8 cellular contexts compared by ENCODE assay signal in the genomic region with DNA sequence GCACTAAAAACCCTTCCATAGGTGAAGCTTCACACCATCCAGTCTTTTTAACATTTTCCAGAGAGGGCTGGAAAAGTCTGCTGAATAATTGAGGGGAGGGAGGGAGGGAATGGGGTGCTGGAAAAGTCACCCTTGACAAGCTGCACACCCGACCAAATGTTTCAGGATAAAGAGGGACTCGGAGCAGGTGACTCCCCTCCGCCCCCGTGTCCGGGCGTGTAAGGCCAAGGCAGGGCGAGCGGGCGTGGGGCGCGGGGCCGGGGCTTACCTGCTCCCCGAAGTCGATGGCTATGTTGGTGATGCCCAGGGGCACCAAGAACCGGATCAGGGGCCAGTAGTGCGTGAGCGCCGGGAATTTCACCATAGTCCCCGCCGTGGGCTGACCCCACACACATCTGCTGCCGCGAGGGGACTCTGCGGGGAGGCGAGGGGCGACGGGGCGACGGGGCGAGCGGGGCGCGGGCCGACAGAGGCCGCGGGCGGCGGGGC. TPM values are rescaled to one million over a fixed set of nuclear protein-coding genes. Genes with fewer than 3 reads are reported as not detected.
A peak's percentile ranks its signal among the peaks of the same experiment; 100 is the strongest.
DNase-seq lines count a peak whose midpoint lies in the region; ATAC-seq and TF ChIP-seq lines count a peak whose summit lies in the region.

No MANE protein-coding gene starts in this region.

- H3K4me1 ChIP-seq in HUES48 (ENCODE audit: control insufficient read depth, insufficient read depth, low read length): peaks cover 5% of the 10 kb centered on the region
- H3K4me1 ChIP-seq in esophagus squamous epithelium: peaks cover 0 to 42% (median 11%) of the 10 kb centered on the region in 3 donors
- H3K4me1 ChIP-seq in vagina: peaks cover 16% of the 10 kb centered on the region

- H3K36me3 ChIP-seq in HUES48 (ENCODE audit: control insufficient read depth, insufficient read depth, low read length) (no peaks in the 10 kb centered on the region), esophagus squamous epithelium (no peaks in the 10 kb centered on the region), vagina (no peaks in the 10 kb centered on the region)

- H3K4me3 ChIP-seq in HUES48 (ENCODE audit: low read depth, low read length): peak overlapping the region; percentile 72
- H3K4me3 ChIP-seq in esophagus squamous epithelium: peak overlapping the region; percentile 61 to 90 (median 75)
- H3K4me3 ChIP-seq in vagina: peak overlapping the region; percentile 78 to 90

- CTCF ChIA-PET in CD4-positive, alpha-beta T cell (lab: Charles Lee): interaction anchor here (0.6 to 2.3 kb wide), 12 partner anchors 13 to 207 kb away, joined by 3 to 22 read pairs (median 4); partner anchors contain the start of gene OTULIN

- intact Hi-C loops in CD4-positive, alpha-beta T cell (cut with DNase I, micrococcal nuclease): loop anchor here (2.0 to 5.0 kb wide), 6 partner anchors 62 to 289 kb away; partner anchors contain the start of gene OTULINL (in 1 of the 2)
- intact Hi-C loops in esophagus squamous epithelium (cut with DNase I): loop anchor here (10.0 kb wide), 1 partner anchor 124 kb away; no protein-coding TSS in a partner anchor
- intact Hi-C loops in vagina (cut with DNase I): no loop called here

- no peak for TF ChIP-seq CTCF in CD4-positive, alpha-beta T cell (IDR thresholded peaks at IDR 0.05)
- TF ChIP-seq CTCF in esophagus squamous epithelium (IDR thresholded peaks at IDR 0.05) (no peak), vagina (IDR thresholded peaks at IDR 0.05) (no peak)

- peak in 9 of 10 experiments; percentile 9 to 50 (median 15) for DNase-seq in CD4-positive, alpha-beta T cell
- DNase-seq in activated T-cell treated with anti-CD3 and anti-CD28 coated beads for 1 hour (ENCODE audit: low read depth) (peak; percentile 23), esophagus squamous epithelium (lab: John Stamatoyannopoulos, UW) (no peak), nucleus accumbens (lab: John Stamatoyannopoulos, UW) (peak in 40 of 56 donors; percentile 13 to 69 (median 50)), vagina (ENCODE audit: extremely low spot score in 2 of 2) (no peak), NCI-H446 treated with DMSO at 0.1 percent for 48 hours (lab: John Stamatoyannopoulos, UW) (no peak)

- H3K4me3 Mint-ChIP-seq in CD4-positive, alpha-beta T cell: peak overlapping the region; percentile 96

- H3K9me3 Mint-ChIP-seq in CD4-positive, alpha-beta T cell: no peaks in the 10 kb centered on the region

- peak overlapping the region; percentile 69 for H3K27ac ChIP-seq in CD4-positive, alpha-beta T cell (ENCODE audit: low read depth, low read length)
- H3K27ac ChIP-seq in HUES48 (ENCODE audit: low read depth, low read length) (no peak overlapping the region), esophagus squamous epithelium (peak overlapping the region; percentile 86 to 97 (median 92)), vagina (peak overlapping the region; percentile 96)

- H3K9ac ChIP-seq in HUES48 (ENCODE audit: low read depth, low read length): no peak overlapping the region

- H3K27me3 ChIP-seq in CD4-positive, alpha-beta T cell (ENCODE audit: control insufficient read depth, insufficient read depth, low read length): no peaks in the 10 kb centered on the region
- H3K27me3 ChIP-seq in HUES48 (ENCODE audit: control insufficient read depth, insufficient read depth, low read length) (peaks cover 45% of the 10 kb centered on the region), esophagus squamous epithelium (no peaks in the 10 kb centered on the region), vagina (no peaks in the 10 kb centered on the region)

- no peaks in the 10 kb centered on the region for H3K27me3 Mint-ChIP-seq in CD4-positive, alpha-beta T cell

- TF ChIP-seq POLR2A in esophagus squamous epithelium (IDR thresholded peaks at IDR 0.05) (no peak), vagina (IDR thresholded peaks at IDR 0.05) (no peak)

- H3K27ac Mint-ChIP-seq in CD4-positive, alpha-beta T cell: peak overlapping the region; percentile 87

- no peaks in the 10 kb centered on the region for H3K9me3 ChIP-seq in CD4-positive, alpha-beta T cell (ENCODE audit: control insufficient read depth, low read length)
- H3K9me3 ChIP-seq in HUES48 (ENCODE audit: control insufficient read depth, insufficient read depth, low read length) (no peaks in the 10 kb centered on the region), esophagus squamous epithelium (no peaks in the 10 kb centered on the region), vagina (no peaks in the 10 kb centered on the region)

- POLR2A ChIA-PET in CD4-positive, alpha-beta T cell (lab: Charles Lee): interaction anchor here (0.7 to 4.5 kb wide), 12 partner anchors 9 to 186 kb away, joined by 3 to 35 read pairs (median 4); no protein-coding TSS in a partner anchor

- ATAC-seq in CD4-positive, alpha-beta T cell (ENCODE audit: poor library complexity): peak; percentile 2
- peak; percentile 14 for ATAC-seq in GM21390 (IDR thresholded peaks at IDR 0.05; ENCODE audit: unreplicated experiment)

- peaks cover 34% of the 10 kb centered on the region for H3K4me1 Mint-ChIP-seq in CD4-positive, alpha-beta T cell (ENCODE audit: low read depth)

- WGBS in esophagus squamous epithelium, 2 donors: 0% methylated on average over 7 to 8 of the region's 37 CpGs

- peaks cover 8% of the 10 kb centered on the region for H3K36me3 Mint-ChIP-seq in CD4-positive, alpha-beta T cell (ENCODE audit: low read depth)

RNA-seq across cellular contexts. Expression of gene ANKH, which starts 0.5 kb away (rescaled TPM):
- total RNA-seq in CD4-positive, alpha-beta T cell: 10 to 100 TPM; 69.5 to 72.3 TPM
- total RNA-seq in esophagus squamous epithelium: 10 to 100 TPM; 10.0 to 38.0 (median 16.7) TPM
- 30.9 TPM for total RNA-seq in vagina

Comparison
In these comparisons a context has a peak if more than half of its experiments do, and no peak if none do; other contexts are left out.
1. DNase-seq: peak in CD4-positive, alpha-beta T cell (9 of 10), activated T-cell treated with anti-CD3 and anti-CD28 coated beads for 1 hour (single experiment) and nucleus accumbens (40 of 56); none in esophagus squamous epithelium (single experiment), vagina (0 of 2) and NCI-H446 treated with DMSO at 0.1 percent for 48 hours (single experiment).
2. Peak in every context shown above with its lines, with median percentiles within 50 percentile points of each other: H3K4me3 ChIP-seq.